17 cellular contexts compared by ENCODE assay signal in the genomic region with DNA sequence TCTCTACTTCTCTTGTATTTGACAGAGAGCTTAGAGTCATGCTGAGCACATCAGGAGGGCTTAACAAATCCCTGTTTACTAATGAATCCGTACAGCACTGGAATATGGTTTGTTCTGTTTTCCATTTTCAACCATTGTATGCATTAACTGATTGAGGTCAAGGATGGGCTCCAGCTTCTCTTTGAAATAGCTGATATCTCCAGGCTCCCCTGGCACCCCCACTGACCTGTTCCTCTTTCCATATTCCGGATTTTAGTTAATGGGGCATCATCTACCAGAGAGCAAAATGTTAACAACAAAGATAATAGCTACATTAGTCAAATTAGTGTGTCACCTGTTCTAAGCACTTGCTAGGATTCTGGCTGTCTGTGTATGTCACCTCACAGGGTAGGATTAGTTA.
"Had no signal": no experiment of that assay in that cellular context is flagged by ENCODE, and none has a peak within 500 bp of the region (broad histone marks: within the 10 kb centered on the region; RNA-seq: fewer than 3 reads in every experiment).

No MANE protein-coding gene starts in this region.

- H3K36me3 ChIP-seq: ascending aorta, left ventricle myocardium inferior had no signal

- H3K9me3 ChIP-seq: ascending aorta, left ventricle myocardium inferior had no signal

- H3K27me3 ChIP-seq: ascending aorta had no signal

- DNase-seq: activated CD4-positive, alpha-beta T cell treated with anti-CD3 and anti-CD28 coated beads, Interleukin-2, amount 50 U/mL, for 4 hours; activated naive CD4-positive, alpha-beta T cell treated with anti-CD3 and anti-CD28 coated beads, Interleukin-2, amount 10 ng/mL, durations not matched to agents 7 days and 5 days; activated T-cell treated with anti-CD3 and anti-CD28 coated beads for 4 hours; dermis blood vessel endothelial cell; effector memory CD8-positive, alpha-beta T cell; foreskin melanocyte; left ventricle myocardium inferior; naive thymus-derived CD8-positive, alpha-beta T cell; occipital lobe; right cardiac atrium; stimulated activated CD4-positive, alpha-beta T cell treated with anti-CD3 and anti-CD28 coated beads, Interleukin-4, amount 100 ng/mL, for 24 hours; stimulated activated naive CD8-positive, alpha-beta T cell treated with anti-CD3 and anti-CD28 coated beads, Interleukin-15, Interleukin-2, amounts not matched to agents 100 U/mL and 50 U/mL, for 24 hours had no signal

- H3K27ac ChIP-seq: epithelial cell of prostate, left ventricle myocardium inferior had no signal

- H3K4me3 ChIP-seq: ascending aorta, left ventricle myocardium inferior, skin epidermis had no signal

- FAIRE-seq: bronchial epithelial cell had no signal

- ATAC-seq: activated T-helper 17 cell treated with anti-CD3 and anti-CD28 coated beads, Interleukin-2, amount 50 U/mL, for 72 hours; effector memory CD8-positive, alpha-beta T cell; naive thymus-derived CD8-positive, alpha-beta T cell; right cardiac atrium; stimulated activated naive CD8-positive, alpha-beta T cell treated with anti-CD3 and anti-CD28 coated beads, Interleukin-15, Interleukin-2, amounts not matched to agents 100 U/mL and 50 U/mL, for 24 hours had no signal
